17 cellular contexts compared by ENCODE assay signal in genomic region chr5:15789661-15790060, GRCh38.
DNase-seq lines count a peak whose midpoint lies in the region; ATAC-seq and TF ChIP-seq lines count a peak whose summit lies in the region.
"Had no signal": no experiment of that assay in that cellular context is flagged by ENCODE, and none has a peak within 500 bp of the region (broad histone marks: within the 10 kb centered on the region; RNA-seq: fewer than 3 reads in every experiment).

No MANE protein-coding gene starts in this region.

- H3K4me3 ChIP-seq in IMR-90 (ENCODE audit: insufficient read depth, low read depth, low read length), result no peak overlapping the region
- H3K4me3 ChIP-seq in brain microvascular endothelial cell (ENCODE audit: low read depth, low read length), result no peak overlapping the region
- H3K4me3 ChIP-seq in mesendoderm (ENCODE audit: low read length), result no peak overlapping the region
- no peak overlapping the region for H3K4me3 ChIP-seq in breast epithelium
- H3K4me3 ChIP-seq: HAP-1, MG63 had no signal

- DNase-seq in EL (peak; percentile 49), IMR-90 (peak; percentile 30), brain microvascular endothelial cell (peak; percentile 24), mesendoderm (peak; percentile 15), breast epithelium (ENCODE audit: low spot score in 2 of 2) (no peak), DMS153 treated with DMSO at 0.1 percent for 48 hours (lab: John Stamatoyannopoulos, UW; ENCODE audit: unreplicated experiment) (no peak)
- no peak for DNase-seq in activated T-cell treated with anti-CD3 and anti-CD28 coated beads, Interleukin-2, amount 50 U/mL, for 1 hour
- DNase-seq: C1 segment of cervical spinal cord; MG63; NCI-H1092 treated with DMSO at 0.1 percent for 48 hours; NCI-H1694; NCI-H345; NCI-H69; NK-92 treated with Interleukin-12 subunit alpha and Interleukin-12 subunit beta, amount 100 ng/mL, for 24 hours; SHP77 had no signal

- H3K79me2 ChIP-seq in mesendoderm (ENCODE audit: control insufficient read depth, insufficient read depth, low read length), result no peaks in the 10 kb centered on the region

- H3K9ac ChIP-seq in IMR-90 (ENCODE audit: low read depth, low read length) (no peak overlapping the region), mesendoderm (ENCODE audit: low read length) (no peak overlapping the region)

- H2BK120ac ChIP-seq in IMR-90 (ENCODE audit: low read depth, low read length) (no peak overlapping the region), mesendoderm (ENCODE audit: low read depth, low read length) (no peak overlapping the region)

- no peak for TF ChIP-seq CTCF in IMR-90 (conservative IDR thresholded peaks at IDR 0.05; ENCODE audit: low read depth, low read length)
- TF ChIP-seq CTCF in brain microvascular endothelial cell (IDR thresholded peaks at IDR 0.05; ENCODE audit: low read depth, low read length, missing control alignments), result no peak
- no peak for TF ChIP-seq CTCF in breast epithelium (IDR thresholded peaks at IDR 0.05)

- H3K56ac ChIP-seq in IMR-90 (ENCODE audit: extremely low read depth, insufficient read depth, low read length), result no peak overlapping the region
- H3K56ac ChIP-seq in mesendoderm (ENCODE audit: low read length), result no peak overlapping the region

- H3K36me3 ChIP-seq in IMR-90 (ENCODE audit: control insufficient read depth, insufficient read depth, low read length) (no peaks in the 10 kb centered on the region), brain microvascular endothelial cell (replicated peaks) (no peaks in the 10 kb centered on the region), mesendoderm (ENCODE audit: control insufficient read depth, insufficient read depth, low read length) (no peaks in the 10 kb centered on the region), breast epithelium (no peaks in the 10 kb centered on the region)
- H3K36me3 ChIP-seq: HAP-1, MG63 had no signal

- in situ Hi-C loops in IMR-90 (cut with MboI; ENCODE audit: low sequenced_read_pairs) (no loop called here), brain microvascular endothelial cell (cut with HindIII; ENCODE audit: low pct_ligation_motif_present, low sequenced_read_pairs) (no loop called here)

- TF ChIP-seq POLR2A in IMR-90 (IDR thresholded peaks at IDR 0.05; ENCODE audit: low read depth, low read length) (no peak), breast epithelium (IDR thresholded peaks at IDR 0.05) (no peak)

- H3K9me1 ChIP-seq in IMR-90 (ENCODE audit: insufficient read depth, low read length), result peaks cover 7% of the 10 kb centered on the region; the same call in 1 of the 2 replicates

- no peak overlapping the region for H3K23ac ChIP-seq in IMR-90 (ENCODE audit: low read depth, low read length)
- H3K23ac ChIP-seq in mesendoderm (ENCODE audit: low read length), result no peak overlapping the region

- H4K20me1 ChIP-seq in IMR-90 (ENCODE audit: insufficient read depth, low read length), result peaks cover 19% of the 10 kb centered on the region

- H3K4ac ChIP-seq in IMR-90 (ENCODE audit: low read depth, low read length) (no peak overlapping the region), mesendoderm (ENCODE audit: low read depth, low read length) (no peak overlapping the region)

- no peak overlapping the region for H2BK20ac ChIP-seq in IMR-90 (ENCODE audit: low read depth, low read length)

- H4K5ac ChIP-seq in IMR-90 (ENCODE audit: low read depth, low read length) (no peak overlapping the region), mesendoderm (ENCODE audit: low read length) (no peak overlapping the region)

- no CpG with 5 or more reads among the region's 4 CpGs for WGBS in IMR-90 (ENCODE audit: extremely low coverage in 2 of 2, insufficient read length in 1 of 2), 2 experiments
- WGBS in mesendoderm (ENCODE audit: extremely low coverage, insufficient coverage, low lambda C conversion rate), result no CpG with 5 or more reads among the region's 4 CpGs

- H2AK5ac ChIP-seq in IMR-90 (ENCODE audit: low read depth, low read length) (no peak overlapping the region; the same call in 1 of the 2 replicates), mesendoderm (ENCODE audit: low read length) (no peak overlapping the region)

- dilution Hi-C loops in IMR-90 (cut with HindIII; ENCODE audit: low sequenced_read_pairs, unreplicated experiment), result no loop called here

- no peak overlapping the region for H2BK15ac ChIP-seq in IMR-90 (ENCODE audit: low read depth, low read length)
- no peak overlapping the region for H2BK15ac ChIP-seq in mesendoderm (replicated peaks; ENCODE audit: low read depth)

- no peaks in the 10 kb centered on the region for H3K9me3 ChIP-seq in IMR-90 (ENCODE audit: control insufficient read depth, insufficient read depth, low read length)
- no peaks in the 10 kb centered on the region for H3K9me3 ChIP-seq in breast epithelium
- H3K9me3 ChIP-seq: HAP-1, MG63 had no signal

- no peak overlapping the region for H3K18ac ChIP-seq in IMR-90 (ENCODE audit: low read depth, low read length)
- H3K18ac ChIP-seq in mesendoderm (ENCODE audit: low read length), result peak overlapping the region; percentile 3

- intact Hi-C loops in IMR-90 (cut with micrococcal nuclease) (no loop called here), breast epithelium (cut with DNase I; ENCODE audit: low total_unique reads) (no loop called here)

- ATAC-seq in IMR-90 (ENCODE audit: low read depth) (no peak), GM19023 (IDR thresholded peaks at IDR 0.05; ENCODE audit: unreplicated experiment) (no peak)

- TF ChIP-seq RAD21 in IMR-90 (IDR thresholded peaks at IDR 0.05; ENCODE audit: low read length), result no peak

- H4K8ac ChIP-seq in IMR-90 (ENCODE audit: low read depth in 2 of 2, low read length in 2 of 2), result no peak overlapping the region
- no peak overlapping the region for H4K8ac ChIP-seq in mesendoderm (ENCODE audit: low read depth, low read length)

- no peak overlapping the region for H2AK9ac ChIP-seq in IMR-90 (replicated peaks; ENCODE audit: low read depth, low read length, poor library complexity)

- no peak overlapping the region for H4K91ac ChIP-seq in IMR-90 (ENCODE audit: insufficient read depth, low read depth, low read length)

- H2AFZ ChIP-seq in IMR-90 (replicated peaks; ENCODE audit: low read length, poor library complexity), result no peak overlapping the region

- H3K27ac ChIP-seq in IMR-90 (ENCODE audit: insufficient read depth, low read length), result no peak overlapping the region
- H3K27ac ChIP-seq in brain microvascular endothelial cell, result no peak overlapping the region
- no peak overlapping the region for H3K27ac ChIP-seq in mesendoderm (ENCODE audit: low read depth, low read length)
- H3K27ac ChIP-seq in breast epithelium, result no peak overlapping the region

- H3K27me3 ChIP-seq in IMR-90 (ENCODE audit: control insufficient read depth, insufficient read depth, low read length) (no peaks in the 10 kb centered on the region), brain microvascular endothelial cell (replicated peaks) (no peaks in the 10 kb centered on the region), mesendoderm (ENCODE audit: insufficient read depth, low read length, poor library complexity) (no peaks in the 10 kb centered on the region), breast epithelium (no peaks in the 10 kb centered on the region)
- H3K27me3 ChIP-seq: MG63 had no signal

- CTCF ChIA-PET in IMR-90 (lab: Yijun Ruan, JAX), result interaction anchor here (0.5 kb wide), 1 partner anchor 32 kb away, joined by 3 read pairs; no protein-coding TSS in a partner anchor

- no peak overlapping the region; the same call in 1 of the 2 replicates for H3K14ac ChIP-seq in IMR-90 (replicated peaks; ENCODE audit: low read depth, low read length)

- H3K4me2 ChIP-seq in IMR-90 (ENCODE audit: low read depth, low read length) (no peak overlapping the region), mesendoderm (ENCODE audit: low read length) (no peak overlapping the region)

- H3K79me1 ChIP-seq in IMR-90 (ENCODE audit: low read depth in 1 of 2, low read length in 2 of 2) (peaks cover 17% of the 10 kb centered on the region in 2 experiments; a peak in 3 of 4 replicates), mesendoderm (ENCODE audit: low read length) (peaks cover 3% of the 10 kb centered on the region)

- POLR2A ChIA-PET in IMR-90 (lab: Charles Lee; ENCODE audit: unreplicated experiment), result no interaction called here

- H2BK5ac ChIP-seq in IMR-90 (ENCODE audit: low read depth, low read length, poor library complexity, severe bottlenecking), result no peak overlapping the region
- H2BK5ac ChIP-seq in mesendoderm (ENCODE audit: low read length), result no peak overlapping the region

- BruUV-seq in IMR-90 (replicated peaks; lab: Mats Ljungman, UMichigan), result no TSS peak

- H3K4me1 ChIP-seq in IMR-90 (ENCODE audit: control insufficient read depth, insufficient read depth, low read length), result peaks cover 3% of the 10 kb centered on the region
- H3K4me1 ChIP-seq in mesendoderm (ENCODE audit: control insufficient read depth, low read depth, low read length), result peaks cover 8% of the 10 kb centered on the region
- no peaks in the 10 kb centered on the region for H3K4me1 ChIP-seq in breast epithelium

TF ChIP-seq in IMR-90, 13 proteins besides CTCF, POLR2A, EP300 and RAD21 (continues in another document):
- no peak for TF ChIP-seq USF2 (IDR thresholded peaks at IDR 0.05; ENCODE audit: low read depth, low read length)
- no peak for TF ChIP-seq SMC3 (IDR thresholded peaks at IDR 0.05; ENCODE audit: low read depth, low read length)
- no peak for TF ChIP-seq CHD1 (IDR thresholded peaks at IDR 0.05; ENCODE audit: low read depth, low read length)
- TF ChIP-seq CEBPB (IDR thresholded peaks at IDR 0.05; ENCODE audit: low read depth, low read length), result no peak
- no peak for TF ChIP-seq MAZ (IDR thresholded peaks at IDR 0.05; ENCODE audit: borderline replicate concordance, low read depth, low read length)
- no peak for TF ChIP-seq FOS (IDR thresholded peaks at IDR 0.05; ENCODE audit: low read depth, low read length)
- TF ChIP-seq BHLHE40 (IDR thresholded peaks at IDR 0.05; ENCODE audit: low read depth, low read length), result no peak
- TF ChIP-seq NFE2L2 (IDR thresholded peaks at IDR 0.05; ENCODE audit: low read depth, low read length), result no peak
- TF ChIP-seq RFX5 (IDR thresholded peaks at IDR 0.05; ENCODE audit: low read depth, low read length), result no peak
- no peak for TF ChIP-seq MAFK (IDR thresholded peaks at IDR 0.05; ENCODE audit: low read depth, low read length)

Comparison
In these comparisons a context has a peak if more than half of its experiments do, and no peak if none do; other contexts are left out.
1. DNase-seq: peak in EL (single experiment), IMR-90 (single experiment), brain microvascular endothelial cell (single experiment) and mesendoderm (single experiment); none in activated T-cell treated with anti-CD3 and anti-CD28 coated beads, Interleukin-2, amount 50 U/mL, for 1 hour (single experiment), breast epithelium (0 of 2) and DMS153 treated with DMSO at 0.1 percent for 48 hours (single experiment).